ENCODE assay signal across 11 cellular contexts in genomic region chr20:61253264-61253639, GRCh38. TPM values are rescaled to one million over a fixed set of nuclear protein-coding genes. Genes with fewer than 3 reads are reported as not detected.
DNase-seq lines count a peak whose midpoint lies in the region; ATAC-seq and TF ChIP-seq lines count a peak whose summit lies in the region.
"Had no signal": no experiment of that assay in that cellular context is flagged by ENCODE, and none has a peak within 500 bp of the region (broad histone marks: within the 10 kb centered on the region; RNA-seq: fewer than 3 reads in every experiment).

No MANE protein-coding gene starts in this region.

- H3K4me2 ChIP-seq in hepatocyte, result peak overlapping the region; percentile 90

- H3K27ac ChIP-seq in ascending aorta (no peak overlapping the region), hepatocyte (no peak overlapping the region), spleen (peak overlapping the region in 5 of 8 donors; percentile 31 to 63 (median 55))
- H3K27ac ChIP-seq: 22Rv1 had no signal

- H4K20me1 ChIP-seq in hepatocyte (ENCODE audit: insufficient read depth, poor library complexity, severe bottlenecking), result no peaks in the 10 kb centered on the region

- H3K9me3 ChIP-seq in ascending aorta (no peaks in the 10 kb centered on the region), hepatocyte (ENCODE audit: low read depth) (no peaks in the 10 kb centered on the region), spleen (peaks cover 0 to 3% (median 0%) of the 10 kb centered on the region in 8 donors)

- peak; percentile 62 for DNase-seq in DMS 273 (lab: John Stamatoyannopoulos, UW; ENCODE audit: unreplicated experiment)
- DNase-seq in DMS 273 treated with DMSO at 0.1 percent for 48 hours (lab: John Stamatoyannopoulos, UW), result no peak
- DNase-seq in ascending aorta (ENCODE audit: low spot score in 2 of 2), result no peak
- peak; percentile 46 for DNase-seq in hepatocyte (ENCODE audit: low spot score)
- no peak for DNase-seq in spleen
- no peak for DNase-seq in NCI-H2081 treated with DMSO at 0.1 percent for 48 hours (lab: John Stamatoyannopoulos, UW)
- DNase-seq: activated B cell treated with CpG ODN at 0.5 μM for 24 hours; effector CD4-positive, alpha-beta T cell had no signal

- ATAC-seq in HG03571 (IDR thresholded peaks at IDR 0.05; ENCODE audit: unreplicated experiment) (no peak), HG02798 (IDR thresholded peaks at IDR 0.05; ENCODE audit: poor library complexity, unreplicated experiment) (no peak)

- no peaks in the 10 kb centered on the region for H3K9me2 ChIP-seq in hepatocyte (replicated peaks; ENCODE audit: insufficient read depth)

- 1% methylated on average over 23 of the region's 51 CpGs for WGBS in hepatocyte (ENCODE audit: low lambda C conversion rate, missing lambda C conversion rate)
- 0 to 2% (median 1%) methylated on average over 11 to 51 of the region's 51 CpGs for WGBS in spleen, 5 donors

- H3K4me3 ChIP-seq in ascending aorta (peak overlapping the region; percentile 21 to 39), hepatocyte (peak overlapping the region; percentile 10), spleen (peak overlapping the region; percentile 19 to 70 (median 41))

- H3K36me3 ChIP-seq in ascending aorta (no peaks in the 10 kb centered on the region), hepatocyte (replicated peaks; ENCODE audit: insufficient read depth, low read depth) (no peaks in the 10 kb centered on the region), spleen (no peaks in the 10 kb centered on the region)

- intact Hi-C loops in ascending aorta (cut with DNase I) (no loop called here), spleen (cut with DNase I; ENCODE audit: low total_unique reads) (no loop called here)

- no peaks in the 10 kb centered on the region for H3K4me1 ChIP-seq in ascending aorta
- H3K4me1 ChIP-seq in hepatocyte (ENCODE audit: insufficient read depth), result no peaks in the 10 kb centered on the region
- peaks cover 0 to 41% (median 17%) of the 10 kb centered on the region in 6 donors for H3K4me1 ChIP-seq in spleen

- no peaks in the 10 kb centered on the region for H3K79me2 ChIP-seq in hepatocyte

- H3K27me3 ChIP-seq in ascending aorta (peaks cover 6% of the 10 kb centered on the region), hepatocyte (peaks cover 81% of the 10 kb centered on the region), spleen (replicated peaks in 1 of 7) (peaks cover 3 to 88% (median 30%) of the 10 kb centered on the region in 7 donors)

- no peak for TF ChIP-seq POLR2A in spleen (IDR thresholded peaks at IDR 0.05)

- H2AFZ ChIP-seq in hepatocyte, result no peak overlapping the region

- TF ChIP-seq CTCF in ascending aorta (IDR thresholded peaks at IDR 0.05), result no peak
- peak; percentile 34 for TF ChIP-seq CTCF in hepatocyte (IDR thresholded peaks at IDR 0.05; ENCODE audit: poor library complexity)
- TF ChIP-seq CTCF in spleen (IDR thresholded peaks at IDR 0.05 in 8 of 11, conservative IDR thresholded peaks at IDR 0.05 in 3 of 11), result peak in 1 of 11 experiments; percentile 31

RNA-seq across cellular contexts. Expression of gene CDH4, which starts 1.2 kb away (rescaled TPM):
- not detected for total RNA-seq in ascending aorta
- 0.53 TPM in 1 of 2 replicates, not detected in the other for total RNA-seq in hepatocyte
- 0.58 and 0.73 TPM in 2 replicates for polyA plus RNA-seq in hepatocyte
- 10 to 100 TPM in 4 of 7 donors, 1 to 10 TPM in 3; 5.4 to 20.1 (median 10.3) TPM for total RNA-seq in spleen
- polyA plus RNA-seq in spleen, result 1 to 10 TPM in 1 of 3 donors, under 1 TPM in 2; 0.30 to 1.8 (median 0.54) TPM
- total RNA-seq: activated B cell treated with CpG ODN at 0.5 μM for 24 hours had no signal

Comparison
In these comparisons a context has a peak if more than half of its experiments do, and no peak if none do; other contexts are left out.
1. DNase-seq: peak in DMS 273 (single experiment) and hepatocyte (single experiment); none in DMS 273 treated with DMSO at 0.1 percent for 48 hours (single experiment), ascending aorta (0 of 2), spleen (single experiment) and NCI-H2081 treated with DMSO at 0.1 percent for 48 hours (single experiment).
2. H3K27ac ChIP-seq: peak in spleen (5 of 8); none in ascending aorta (0 of 2) and hepatocyte (single experiment).
3. Peak in every context shown above with its lines, with median percentiles within 50 percentile points of each other: H3K4me3 ChIP-seq.